8 cellular contexts compared by ENCODE assay signal in genomic region chr12:88299567-88300101, GRCh38.
DNase-seq lines count a peak whose midpoint lies in the region; ATAC-seq, FAIRE-seq and TF ChIP-seq lines count a peak whose summit lies in the region.

No MANE protein-coding gene starts in this region.

- FAIRE-seq in GM12891 (lab: Jason Lieb, UNC), result peak; percentile 85

- no peaks in the 10 kb centered on the region for H3K4me1 ChIP-seq in testis

- no peaks in the 10 kb centered on the region for H3K27me3 ChIP-seq in testis

- peak; percentile 93 for ATAC-seq in GM21526 (IDR thresholded peaks at IDR 0.05; ENCODE audit: low FRiP score, unreplicated experiment)

- no peaks in the 10 kb centered on the region for H3K36me3 ChIP-seq in testis (ENCODE audit: low read depth, missing control alignments)

- DNase-seq in GM12891 (ENCODE audit: insufficient read length, low spot score), result peak; percentile 5
- DNase-seq in HK-2 (ENCODE audit: unreplicated experiment), result peak; percentile 73
- peak; percentile 11 for DNase-seq in activated naive CD4-positive, alpha-beta T cell treated with anti-CD3 and anti-CD28 coated beads, Interleukin-2, amount 50 U/mL, for 16 hours
- DNase-seq in renal cortical epithelial cell (ENCODE audit: low read depth), result peak; percentile 98
- no peak for DNase-seq in testis
- no peak for DNase-seq in GDM1 (lab: John Stamatoyannopoulos, UW)
- DNase-seq in DMS153 treated with DMSO at 0.1 percent for 48 hours (lab: John Stamatoyannopoulos, UW; ENCODE audit: unreplicated experiment), result no peak

- TF ChIP-seq POLR2A in GM12891 (IDR thresholded peaks at IDR 0.05; ENCODE audit: low read depth, low read length), result no peak
- TF ChIP-seq POLR2A in testis (IDR thresholded peaks at IDR 0.05), result no peak

- no peak overlapping the region for H3K4me3 ChIP-seq in testis

- no peak for TF ChIP-seq CTCF in testis (IDR thresholded peaks at IDR 0.05)

- intact Hi-C loops in testis (cut with DNase I; ENCODE audit: low total_unique reads), result no loop called here

- no peaks in the 10 kb centered on the region for H3K9me3 ChIP-seq in testis

- 57 to 69% methylated on average over 4 of the region's 4 CpGs for WGBS in testis, 2 donors

- H3K27ac ChIP-seq in testis, result no peak overlapping the region

TF ChIP-seq in GM12891, 5 proteins besides CTCF, POLR2A, EP300 and RAD21:
- no peak for TF ChIP-seq SPI1 (IDR thresholded peaks at IDR 0.05; ENCODE audit: low read depth, low read length)
- TF ChIP-seq POU2F2 (IDR thresholded peaks at IDR 0.05; ENCODE audit: low read depth, low read length), result peak; percentile 82
- no peak for TF ChIP-seq POLR2AphosphoS5 (IDR thresholded peaks at IDR 0.05; ENCODE audit: low read depth, low read length)
- 0 out of 2 replicates have a peak, but pooled peaks have one; percentile 25 for TF ChIP-seq TAF1 (IDR thresholded peaks at IDR 0.05; ENCODE audit: low read depth, low read length)
- TF ChIP-seq PAX5 (IDR thresholded peaks at IDR 0.05; ENCODE audit: insufficient read depth, low read length, severe bottlenecking), result no peak

Comparison
In these comparisons a context has a peak if more than half of its experiments do, and no peak if none do; other contexts are left out.
1. DNase-seq: peak in GM12891 (single experiment), HK-2 (single experiment), activated naive CD4-positive, alpha-beta T cell treated with anti-CD3 and anti-CD28 coated beads, Interleukin-2, amount 50 U/mL, for 16 hours (single experiment) and renal cortical epithelial cell (single experiment); none in testis (single experiment), GDM1 (single experiment) and DMS153 treated with DMSO at 0.1 percent for 48 hours (single experiment).